ENCODE assay signal across 32 cellular contexts in genomic region chr7:18593602-18594279, GRCh38.
"Had no signal": no experiment of that assay in that cellular context is flagged by ENCODE, and none has a peak within 500 bp of the region (broad histone marks: within the 10 kb centered on the region; RNA-seq: fewer than 3 reads in every experiment).

No MANE protein-coding gene starts in this region.

- H2AFZ ChIP-seq: hepatocyte, neural progenitor cell had no signal

- H3K4me2 ChIP-seq: hepatocyte, neural progenitor cell, smooth muscle cell had no signal

- H3K4me1 Mint-ChIP-seq: activated naive CD8-positive, alpha-beta T cell treated with anti-CD3 and anti-CD28 coated beads, Interleukin-2, amount 10 ng/mL, durations not matched to agents 7 days and 5 days; brain had no signal

- H3K9ac ChIP-seq: neural progenitor cell had no signal

- H3K27me3 Mint-ChIP-seq: activated CD4-positive, alpha-beta memory T cell treated with anti-CD3 and anti-CD28 coated beads for 36 hours; brain; stimulated activated naive B cell treated with anti-CD40 and anti-IgM and Interleukin-4, amounts not matched to agents 10 μg/mL and 1 μg/mL and 100 μg/mL, for 72 hours had no signal

- H3K4me3 Mint-ChIP-seq: activated CD4-positive, alpha-beta memory T cell treated with anti-CD3 and anti-CD28 coated beads for 36 hours; activated naive CD4-positive, alpha-beta T cell treated with anti-CD3 and anti-CD28 coated beads for 36 hours; activated naive CD8-positive, alpha-beta T cell treated with anti-CD3 and anti-CD28 coated beads, Interleukin-2, amount 10 ng/mL, durations not matched to agents 7 days and 5 days; activated T-helper 1 cell treated with anti-CD3 and anti-CD28 coated beads, Interleukin-12 subunit alpha, Interleukin-12 subunit beta, Interleukin-2, Interleukin-4 antibody, amounts not matched to agents 30 ng/mL and 10 ng/mL and 1 ng/mL, durations not matched to agents 14 hours and 24 hours and 36 hours; brain; natural killer cell; neural progenitor cell; stimulated activated naive B cell treated with anti-CD40 and anti-IgM and Interleukin-4, amounts not matched to agents 10 μg/mL and 1 μg/mL and 100 μg/mL, for 72 hours had no signal

- H3K4me3 ChIP-seq: ascending aorta, cardiac muscle cell, coronary artery, dorsolateral prefrontal cortex, gastroesophageal sphincter, hepatocyte, neural progenitor cell, right atrium auricular region, smooth muscle cell, suprapubic skin, tibial artery had no signal

- H3K79me2 ChIP-seq: hepatocyte had no signal

- H3K36me3 Mint-ChIP-seq: activated CD4-positive, alpha-beta memory T cell treated with anti-CD3 and anti-CD28 coated beads for 36 hours; activated naive CD8-positive, alpha-beta T cell treated with anti-CD3 and anti-CD28 coated beads, Interleukin-2, amount 10 ng/mL, durations not matched to agents 7 days and 5 days had no signal

- H3K27ac Mint-ChIP-seq: activated CD4-positive, alpha-beta memory T cell treated with anti-CD3 and anti-CD28 coated beads for 36 hours; activated naive CD4-positive, alpha-beta T cell treated with anti-CD3 and anti-CD28 coated beads for 36 hours; activated naive CD8-positive, alpha-beta T cell treated with anti-CD3 and anti-CD28 coated beads, Interleukin-2, amount 10 ng/mL, durations not matched to agents 7 days and 5 days; activated T-helper 1 cell treated with anti-CD3 and anti-CD28 coated beads, Interleukin-12 subunit alpha, Interleukin-12 subunit beta, Interleukin-2, Interleukin-4 antibody, amounts not matched to agents 30 ng/mL and 10 ng/mL and 1 ng/mL, durations not matched to agents 14 hours and 24 hours and 36 hours; brain; natural killer cell; neural progenitor cell; stimulated activated naive B cell treated with anti-CD40 and anti-IgM and Interleukin-4, amounts not matched to agents 10 μg/mL and 1 μg/mL and 100 μg/mL, for 72 hours had no signal

- H3K27ac ChIP-seq: ascending aorta, cardiac muscle cell, coronary artery, dorsolateral prefrontal cortex, gastroesophageal sphincter, hepatocyte, neural progenitor cell, right atrium auricular region, suprapubic skin, tibial artery had no signal

- H3K9me3 ChIP-seq: ascending aorta, gastroesophageal sphincter, right atrium auricular region, suprapubic skin, tibial artery had no signal

- H3K27me3 ChIP-seq: ascending aorta, cardiac muscle cell, dorsolateral prefrontal cortex, gastroesophageal sphincter, hepatocyte, neural progenitor cell, right atrium auricular region, suprapubic skin, tibial artery had no signal

- DNase-seq: activated CD4-positive, alpha-beta memory T cell treated with anti-CD3 and anti-CD28 coated beads for 36 hours; activated CD4-positive, alpha-beta T cell treated with anti-CD3 and anti-CD28 coated beads for 48 hours; activated CD8-positive, alpha-beta memory T cell treated with anti-CD3 and anti-CD28 coated beads, Interleukin-2, amount 50 U/mL, for 4 hours; activated effector memory CD4-positive, alpha-beta T cell treated with anti-CD3 and anti-CD28 coated beads, Interleukin-2, amount 50 U/mL, for 16 hours; activated naive CD4-positive, alpha-beta T cell treated with anti-CD3 and anti-CD28 coated beads for 36 hours; activated naive CD8-positive, alpha-beta T cell treated with anti-CD3 and anti-CD28 coated beads, Interleukin-2, amount 10 ng/mL, durations not matched to agents 7 days and 5 days; activated T-cell treated with anti-CD3 and anti-CD28 coated beads, Interleukin-2, amount 50 U/mL, for 1 hour; cerebellar nuclear complex; dorsolateral prefrontal cortex; effector memory CD4-positive, alpha-beta T cell; erythroblast; islet precursor cell; left ventricle myocardium superior; midbrain; natural killer cell; occipital lobe; stimulated activated CD4-positive, alpha-beta T cell treated with anti-CD3 and anti-CD28 coated beads, Interleukin-1b, Interleukin-23, amount 100 ng/mL, for 48 hours; stimulated activated CD4-positive, alpha-beta T cell treated with anti-CD3 and anti-CD28 coated beads, Interleukin-4, amount 100 ng/mL, for 4 hours; stimulated activated CD8-positive, alpha-beta memory T cell treated with anti-CD3 and anti-CD28 coated beads, Interleukin-4, amount 100 ng/mL, for 48 hours; stimulated activated naive B cell treated with anti-CD40 and anti-IgM and Interleukin-4, amounts not matched to agents 10 μg/mL and 1 μg/mL and 100 μg/mL, for 72 hours; tibial artery had no signal

- H3K4me1 ChIP-seq: ascending aorta, gastroesophageal sphincter, right atrium auricular region, suprapubic skin had no signal

- H3K9me3 Mint-ChIP-seq: activated CD4-positive, alpha-beta memory T cell treated with anti-CD3 and anti-CD28 coated beads for 36 hours; activated naive CD4-positive, alpha-beta T cell treated with anti-CD3 and anti-CD28 coated beads for 36 hours; activated naive CD8-positive, alpha-beta T cell treated with anti-CD3 and anti-CD28 coated beads, Interleukin-2, amount 10 ng/mL, durations not matched to agents 7 days and 5 days; activated T-helper 1 cell treated with anti-CD3 and anti-CD28 coated beads, Interleukin-12 subunit alpha, Interleukin-12 subunit beta, Interleukin-2, Interleukin-4 antibody, amounts not matched to agents 30 ng/mL and 10 ng/mL and 1 ng/mL, durations not matched to agents 14 hours and 24 hours and 36 hours; natural killer cell; neural progenitor cell had no signal

- H3K36me3 ChIP-seq: neural progenitor cell, suprapubic skin had no signal
